In genomic region chr17:50558955-50559614, GRCh38 we compare ENCODE assay signal across 8 cellular contexts. TPM values are rescaled to one million over a fixed set of nuclear protein-coding genes. Genes with fewer than 3 reads are reported as not detected.
DNase-seq lines count a peak whose midpoint lies in the region; ATAC-seq and TF ChIP-seq lines count a peak whose summit lies in the region.

No MANE protein-coding gene starts in this region.

- no peak for TF ChIP-seq RAD21 in IMR-90 (IDR thresholded peaks at IDR 0.05; ENCODE audit: low read length)

- H3K36me3 ChIP-seq in CD4-positive, CD25-positive, alpha-beta regulatory T cell (ENCODE audit: control insufficient read depth, insufficient read depth, low read length), result no peaks in the 10 kb centered on the region
- H3K36me3 ChIP-seq in IMR-90 (ENCODE audit: control insufficient read depth, insufficient read depth, low read length) (peaks cover 9% of the 10 kb centered on the region; the same call in 1 of the 2 replicates), colonic mucosa (no peaks in the 10 kb centered on the region), neural progenitor cell (no peaks in the 10 kb centered on the region), MM.1S (replicated peaks; ENCODE audit: insufficient read depth, low read length) (no peaks in the 10 kb centered on the region)

- no peak overlapping the region for H2BK15ac ChIP-seq in IMR-90 (ENCODE audit: low read depth, low read length)

- H3K9ac ChIP-seq in IMR-90 (ENCODE audit: low read depth, low read length), result no peak overlapping the region
- no peak overlapping the region for H3K9ac ChIP-seq in colonic mucosa (ENCODE audit: low read depth in 2 of 2, low read length in 2 of 2)
- no peak overlapping the region for H3K9ac ChIP-seq in neural progenitor cell
- no peak overlapping the region for H3K9ac ChIP-seq in MM.1S (ENCODE audit: low read length)

- peaks cover 22% of the 10 kb centered on the region for H3K27me3 ChIP-seq in CD4-positive, CD25-positive, alpha-beta regulatory T cell (ENCODE audit: control insufficient read depth, insufficient read depth, low read length)
- peaks cover 60% of the 10 kb centered on the region for H3K27me3 ChIP-seq in IMR-90 (ENCODE audit: control insufficient read depth, insufficient read depth, low read length)
- peaks cover 47% of the 10 kb centered on the region for H3K27me3 ChIP-seq in colonic mucosa
- H3K27me3 ChIP-seq in neural progenitor cell, result peaks cover 75% of the 10 kb centered on the region
- H3K27me3 ChIP-seq in MM.1S (replicated peaks; ENCODE audit: insufficient read depth, low read length), result peaks cover 61% of the 10 kb centered on the region

- H3K4me1 Mint-ChIP-seq in CD4-positive, CD25-positive, alpha-beta regulatory T cell, result peaks cover 0 to 27% (median 8%) of the 10 kb centered on the region in 4 donors
- H3K4me1 Mint-ChIP-seq in neural progenitor cell, result peaks cover 42% of the 10 kb centered on the region

- peaks cover 2% of the 10 kb centered on the region; the same call in 1 of the 2 replicates for H4K20me1 ChIP-seq in IMR-90 (ENCODE audit: insufficient read depth, low read length)
- peaks cover 34% of the 10 kb centered on the region for H4K20me1 ChIP-seq in neural progenitor cell (ENCODE audit: low read depth)
- no peaks in the 10 kb centered on the region for H4K20me1 ChIP-seq in MM.1S (ENCODE audit: insufficient read depth, low read length)

- H4K8ac ChIP-seq in IMR-90 (ENCODE audit: low read depth in 2 of 2, low read length in 2 of 2), result no peak overlapping the region

- H3K79me1 ChIP-seq in IMR-90 (ENCODE audit: low read depth in 1 of 2, low read length in 2 of 2), result no peaks in the 10 kb centered on the region

- H2AK5ac ChIP-seq in IMR-90 (ENCODE audit: low read depth, low read length), result no peak overlapping the region

- H3K27ac ChIP-seq in CD4-positive, CD25-positive, alpha-beta regulatory T cell (ENCODE audit: insufficient read depth, low read length, poor library complexity, severe bottlenecking), result no peak overlapping the region
- H3K27ac ChIP-seq in IMR-90 (ENCODE audit: insufficient read depth, low read length) (no peak overlapping the region), colonic mucosa (no peak overlapping the region), neural progenitor cell (no peak overlapping the region), RWPE1 (no peak overlapping the region), MM.1S (ENCODE audit: low read length) (no peak overlapping the region)

- no peaks in the 10 kb centered on the region for H3K79me2 ChIP-seq in neural progenitor cell (ENCODE audit: low read depth)
- no peaks in the 10 kb centered on the region for H3K79me2 ChIP-seq in MM.1S (ENCODE audit: low read length)

- 0 out of 2 replicates have a peak, but pooled peaks cover 5% of the 10 kb centered on the region for H3K9me1 ChIP-seq in IMR-90 (ENCODE audit: insufficient read depth, low read length)

- peak overlapping the region; percentile 68; the same call in 1 of the 2 replicates for H3K4me2 ChIP-seq in IMR-90 (ENCODE audit: low read depth, low read length)
- peak overlapping the region; percentile 80 for H3K4me2 ChIP-seq in neural progenitor cell
- H3K4me2 ChIP-seq in MM.1S (ENCODE audit: low read depth, low read length), result no peak overlapping the region

- peaks cover 3% of the 10 kb centered on the region for H3K36me3 Mint-ChIP-seq in CD4-positive, CD25-positive, alpha-beta regulatory T cell
- no peaks in the 10 kb centered on the region for H3K36me3 Mint-ChIP-seq in neural progenitor cell

- no peak overlapping the region for H3K56ac ChIP-seq in IMR-90 (ENCODE audit: extremely low read depth, insufficient read depth, low read length)

- no peak overlapping the region for H3K18ac ChIP-seq in IMR-90 (ENCODE audit: low read depth, low read length)

- TF ChIP-seq CTCF in IMR-90 (conservative IDR thresholded peaks at IDR 0.05; ENCODE audit: low read depth, low read length) (no peak), colonic mucosa (IDR thresholded peaks at IDR 0.05) (no peak), neural progenitor cell (IDR thresholded peaks at IDR 0.05) (peak; percentile 12), RWPE1 (conservative IDR thresholded peaks at IDR 0.05; ENCODE audit: low read depth) (no peak), MM.1S (IDR thresholded peaks at IDR 0.05; ENCODE audit: low read length) (no peak)

- peak overlapping the region; percentile 82 for H2AK9ac ChIP-seq in IMR-90 (replicated peaks; ENCODE audit: low read depth, low read length, poor library complexity)

- in situ Hi-C loops in IMR-90 (cut with MboI; ENCODE audit: low sequenced_read_pairs), result no loop called here

- TF ChIP-seq POLR2A in IMR-90 (IDR thresholded peaks at IDR 0.05; ENCODE audit: low read depth, low read length), result no peak

- H3K4ac ChIP-seq in IMR-90 (ENCODE audit: low read depth, low read length), result no peak overlapping the region

- H4K91ac ChIP-seq in IMR-90 (ENCODE audit: insufficient read depth, low read depth, low read length), result no peak overlapping the region

- no peaks in the 10 kb centered on the region for H3K9me2 ChIP-seq in MM.1S (replicated peaks; ENCODE audit: insufficient read depth, low read length)

- H2BK5ac ChIP-seq in IMR-90 (ENCODE audit: low read depth, low read length, poor library complexity, severe bottlenecking), result no peak overlapping the region

- H3K14ac ChIP-seq in IMR-90 (replicated peaks; ENCODE audit: low read depth, low read length), result no peak overlapping the region

- H2AFZ ChIP-seq in IMR-90 (replicated peaks; ENCODE audit: low read length, poor library complexity) (peak overlapping the region; percentile 75), neural progenitor cell (replicated peaks) (no peak overlapping the region), MM.1S (ENCODE audit: low read length) (no peak overlapping the region)

- H3K4me3 ChIP-seq in CD4-positive, CD25-positive, alpha-beta regulatory T cell (ENCODE audit: low read depth, low read length), result peak overlapping the region; percentile 26
- H3K4me3 ChIP-seq in IMR-90 (ENCODE audit: insufficient read depth, low read depth, low read length), result no peak overlapping the region
- H3K4me3 ChIP-seq in colonic mucosa, result no peak overlapping the region
- H3K4me3 ChIP-seq in neural progenitor cell, result peak overlapping the region; percentile 86
- no peak overlapping the region for H3K4me3 ChIP-seq in MM.1S (ENCODE audit: low read length)

- no peak overlapping the region for H3K27ac Mint-ChIP-seq in CD4-positive, CD25-positive, alpha-beta regulatory T cell
- no peak overlapping the region for H3K27ac Mint-ChIP-seq in neural progenitor cell

- no peaks in the 10 kb centered on the region for H3K9me3 Mint-ChIP-seq in CD4-positive, CD25-positive, alpha-beta regulatory T cell
- no peaks in the 10 kb centered on the region for H3K9me3 Mint-ChIP-seq in neural progenitor cell

- ATAC-seq in CD4-positive, CD25-positive, alpha-beta regulatory T cell (ENCODE audit: low read depth in 2 of 2), result no peak
- ATAC-seq in IMR-90 (ENCODE audit: low read depth), result no peak
- no peak for ATAC-seq in left lobe of liver
- ATAC-seq in GM21526 (IDR thresholded peaks at IDR 0.05; ENCODE audit: low FRiP score, unreplicated experiment), result no peak

- DNase-seq in CD4-positive, CD25-positive, alpha-beta regulatory T cell, result peak in 1 of 3 donors; percentile 19
- DNase-seq in IMR-90, result no peak
- DNase-seq in colonic mucosa, result peak; percentile 29
- peak; percentile 86 for DNase-seq in neural progenitor cell (ENCODE audit: low spot score)
- no peak for DNase-seq in left lobe of liver (ENCODE audit: low spot score)
- no peak for DNase-seq in RWPE1 (ENCODE audit: low spot score)
- no peak for DNase-seq in MM.1S

- H3K4me1 ChIP-seq in CD4-positive, CD25-positive, alpha-beta regulatory T cell (ENCODE audit: control insufficient read depth, insufficient read depth, low read length, poor library complexity, severe bottlenecking), result peaks cover 39% of the 10 kb centered on the region
- H3K4me1 ChIP-seq in IMR-90 (ENCODE audit: control insufficient read depth, insufficient read depth, low read length), result peaks cover 5% of the 10 kb centered on the region; the same call in 1 of the 2 replicates
- H3K4me1 ChIP-seq in colonic mucosa, result peaks cover 22% of the 10 kb centered on the region
- peaks cover 46% of the 10 kb centered on the region for H3K4me1 ChIP-seq in neural progenitor cell
- peaks cover 8% of the 10 kb centered on the region for H3K4me1 ChIP-seq in MM.1S (ENCODE audit: low read length)

- H3K27me3 Mint-ChIP-seq in CD4-positive, CD25-positive, alpha-beta regulatory T cell, result peaks cover 51% of the 10 kb centered on the region
- peaks cover 42% of the 10 kb centered on the region for H3K27me3 Mint-ChIP-seq in neural progenitor cell (ENCODE audit: insufficient read depth, low read depth)

- no peaks in the 10 kb centered on the region for H3K9me3 ChIP-seq in CD4-positive, CD25-positive, alpha-beta regulatory T cell (ENCODE audit: control insufficient read depth in 2 of 2, low read length in 2 of 2)
- H3K9me3 ChIP-seq in IMR-90 (ENCODE audit: control insufficient read depth, insufficient read depth, low read length), result no peaks in the 10 kb centered on the region
- no peaks in the 10 kb centered on the region for H3K9me3 ChIP-seq in colonic mucosa
- no peaks in the 10 kb centered on the region for H3K9me3 ChIP-seq in neural progenitor cell (ENCODE audit: low read depth)
- H3K9me3 ChIP-seq in MM.1S (replicated peaks; ENCODE audit: insufficient read depth, low read length), result no peaks in the 10 kb centered on the region

- H2BK120ac ChIP-seq in IMR-90 (ENCODE audit: low read depth, low read length), result no peak overlapping the region

- POLR2A ChIA-PET in IMR-90 (lab: Charles Lee; ENCODE audit: unreplicated experiment), result no interaction called here
- POLR2A ChIA-PET in RWPE1 (lab: Yijun Ruan, JAX; ENCODE audit: low non-redundant PET), result no interaction called here

- H3K4me3 Mint-ChIP-seq in CD4-positive, CD25-positive, alpha-beta regulatory T cell, result peak overlapping the region; percentile 81 to 88 (median 84)
- peak overlapping the region; percentile 93 for H3K4me3 Mint-ChIP-seq in neural progenitor cell

- dilution Hi-C loops in IMR-90 (cut with HindIII; ENCODE audit: low sequenced_read_pairs, unreplicated experiment), result no loop called here

- no peak overlapping the region for H2BK20ac ChIP-seq in IMR-90 (ENCODE audit: low read depth, low read length)

- H4K5ac ChIP-seq in IMR-90 (ENCODE audit: low read depth, low read length), result no peak overlapping the region

- WGBS in IMR-90 (ENCODE audit: extremely low coverage in 2 of 2, insufficient read length in 1 of 2), 2 experiments, result 20% methylated on average over 2 of the region's 55 CpGs; no CpG with 5 or more reads in 1 of the 2 experiments

- intact Hi-C loops in IMR-90 (cut with micrococcal nuclease) (no loop called here), colonic mucosa (cut with DNase I) (no loop called here)

- BruUV-seq in IMR-90 (replicated peaks; lab: Mats Ljungman, UMichigan), result no TSS peak

- H3F3A ChIP-seq in neural progenitor cell (ENCODE audit: low read depth), result peaks cover 46% of the 10 kb centered on the region
- no peaks in the 10 kb centered on the region for H3F3A ChIP-seq in MM.1S (ENCODE audit: insufficient read depth, low read length)

- CTCF ChIA-PET in IMR-90 (lab: Yijun Ruan, JAX), result interaction anchor here (1.1 kb wide), 1 partner anchor 136 kb away, joined by 6 read pairs; no protein-coding TSS in a partner anchor
- CTCF ChIA-PET in RWPE1 (lab: Yijun Ruan, JAX), result interaction anchor here (0.7 kb wide), 1 partner anchor 8 kb away, joined by 3 read pairs; no protein-coding TSS in a partner anchor

- no peak overlapping the region for H3K23ac ChIP-seq in IMR-90 (ENCODE audit: low read depth, low read length)

RNA-seq across cellular contexts. Expression of gene CACNA1G, which starts 1.4 kb away (rescaled TPM):
- 0.05 TPM for total RNA-seq in CD4-positive, CD25-positive, alpha-beta regulatory T cell
- not detected for polyA plus RNA-seq in CD4-positive, CD25-positive, alpha-beta regulatory T cell
- total RNA-seq in IMR-90 (2012; rRNA removed) (under 0.01 TPM in 1 of 2 replicates, not detected in the other), colonic mucosa (under 1 TPM; 0.07 to 0.19 TPM), neural progenitor cell (ENCODE audit: low replicate concordance) (1.6 and 4.9 TPM in 2 replicates), left lobe of liver (0.10 TPM)
- polyA plus RNA-seq in IMR-90 (2012; rRNA removed), result 0.03 TPM in 2 replicates
- 0.08 TPM in 1 of 2 replicates, not detected in the other for polyA plus RNA-seq in IMR-90 (2012; cell fraction: cytosol; rRNA removed)
- 0.08 and 0.10 TPM in 2 replicates for polyA plus RNA-seq in IMR-90 (2012; cell fraction: nucleus; rRNA removed; ENCODE audit: low replicate concordance)

RNA-seq across cellular contexts. Expression of gene SPATA20, which starts 12.1 kb away (rescaled TPM):
- total RNA-seq in CD4-positive, CD25-positive, alpha-beta regulatory T cell, result 26.8 TPM
- polyA plus RNA-seq in CD4-positive, CD25-positive, alpha-beta regulatory T cell, result 10 to 100 TPM in 1 of 4 donors, 1 to 10 TPM in 3; 5.8 to 10.3 (median 6.5) TPM
- total RNA-seq in IMR-90 (2012; rRNA removed), result 15.6 and 17.0 TPM in 2 replicates
- 31.9 and 35.0 TPM in 2 replicates for polyA plus RNA-seq in IMR-90 (2012; rRNA removed)
- 22.4 and 29.6 TPM in 2 replicates for polyA plus RNA-seq in IMR-90 (2012; cell fraction: cytosol; rRNA removed)
- polyA plus RNA-seq in IMR-90 (2012; cell fraction: nucleus; rRNA removed; ENCODE audit: low replicate concordance), result 207 and 453 TPM in 2 replicates
- total RNA-seq in colonic mucosa, result 10 to 100 TPM; 41.6 to 53.1 TPM
- total RNA-seq in neural progenitor cell (ENCODE audit: low replicate concordance), result 22.8 and 60.5 TPM in 2 replicates
- 40.6 TPM for total RNA-seq in left lobe of liver

RNA-seq across cellular contexts. Expression of gene EPN3, which starts 26.6 kb away (rescaled TPM):
- not detected for total RNA-seq in CD4-positive, CD25-positive, alpha-beta regulatory T cell
- polyA plus RNA-seq in CD4-positive, CD25-positive, alpha-beta regulatory T cell, result not detected
- not detected in 2 replicates for total RNA-seq in IMR-90 (2012; rRNA removed)
- polyA plus RNA-seq in IMR-90 (2012; rRNA removed), result 0.09 TPM in 1 of 2 replicates, not detected in the other
- 0.07 TPM in 1 of 2 replicates, not detected in the other for polyA plus RNA-seq in IMR-90 (2012; cell fraction: cytosol; rRNA removed)
- 0.07 TPM in 1 of 2 replicates, not detected in the other for polyA plus RNA-seq in IMR-90 (2012; cell fraction: nucleus; rRNA removed; ENCODE audit: low replicate concordance)
- total RNA-seq in colonic mucosa, result 10 to 100 TPM; 18.3 to 79.8 TPM
- 0.09 and 0.24 TPM in 2 replicates for total RNA-seq in neural progenitor cell (ENCODE audit: low replicate concordance)
- 0.35 TPM for total RNA-seq in left lobe of liver

RNA-seq across cellular contexts. Expression of gene MYCBPAP, which starts 50.8 kb away (rescaled TPM):
- total RNA-seq in CD4-positive, CD25-positive, alpha-beta regulatory T cell, result 5.7 TPM
- polyA plus RNA-seq in CD4-positive, CD25-positive, alpha-beta regulatory T cell, result 1 to 10 TPM in 2 of 4 donors, under 1 TPM in 2; 0.50 to 1.6 (median 0.89) TPM
- total RNA-seq in IMR-90 (2012; rRNA removed), result under 0.01 and 0.18 TPM in 2 replicates
- polyA plus RNA-seq in IMR-90 (2012; rRNA removed), result 0.17 and 0.30 TPM in 2 replicates
- polyA plus RNA-seq in IMR-90 (2012; cell fraction: cytosol; rRNA removed), result 0.07 and 0.42 TPM in 2 replicates
- 0.82 and 2.1 TPM in 2 replicates for polyA plus RNA-seq in IMR-90 (2012; cell fraction: nucleus; rRNA removed; ENCODE audit: low replicate concordance)
- 1 to 10 TPM in 1 of 2 donors, under 1 TPM in 1; 0.56 to 2.8 TPM for total RNA-seq in colonic mucosa
- total RNA-seq in neural progenitor cell (ENCODE audit: low replicate concordance), result 3.5 and 3.8 TPM in 2 replicates
- total RNA-seq in left lobe of liver, result not detected

Comparison
In these comparisons a context has a peak if more than half of its experiments do, and no peak if none do; other contexts are left out.
1. DNase-seq: peak in colonic mucosa (single experiment) and neural progenitor cell (single experiment); none in IMR-90 (single experiment), left lobe of liver (single experiment), RWPE1 (single experiment) and MM.1S (single experiment).
2. H3K4me3 ChIP-seq: peak in CD4-positive, CD25-positive, alpha-beta regulatory T cell (single experiment) and neural progenitor cell (single experiment); none in IMR-90 (single experiment), colonic mucosa (single experiment) and MM.1S (single experiment).
3. RNA of gene EPN3, which starts 26.6 kb away (total RNA-seq): 18.3 to 79.8 TPM in colonic mucosa; 0.35 TPM in left lobe of liver (single experiment), 0.09 to 0.24 TPM in neural progenitor cell, not detected in CD4-positive, CD25-positive, alpha-beta regulatory T cell (single experiment) and not detected in IMR-90; every median in the first group is over 10 times any median in the second.